ENCODE assay signal across 25 cellular contexts in genomic region chr11:111077938-111078337, GRCh38.
DNase-seq lines count a peak whose midpoint lies in the region; ATAC-seq and TF ChIP-seq lines count a peak whose summit lies in the region.
"Had no signal": no experiment of that assay in that cellular context is flagged by ENCODE, and none has a peak within 500 bp of the region (broad histone marks: within the 10 kb centered on the region; RNA-seq: fewer than 3 reads in every experiment).

No MANE protein-coding gene starts in this region.

- H3K9me3 Mint-ChIP-seq in GM23338 (no peaks in the 10 kb centered on the region), mesothelial cell of epicardium (no peaks in the 10 kb centered on the region)
- H3K9me3 Mint-ChIP-seq: HFFc6 had no signal

- H3K4me3 Mint-ChIP-seq in GM23338 (no peak overlapping the region), mesothelial cell of epicardium (no peak overlapping the region)
- H3K4me3 Mint-ChIP-seq: CD4-positive, CD25-positive, alpha-beta regulatory T cell; HFFc6 had no signal

- no peak overlapping the region for H3K4me2 ChIP-seq in GM23338
- H3K4me2 ChIP-seq: KMS-11 had no signal

- DNase-seq in DMS79 treated with DMSO at 0.1 percent for 48 hours (lab: John Stamatoyannopoulos, UW) (peak; percentile 76), GM23338 (ENCODE audit: low spot score) (no peak), adipocyte (ENCODE audit: low read depth) (peak; percentile 19), foreskin keratinocyte (no peak), mesothelial cell of epicardium (ENCODE audit: low spot score in 2 of 2, unreplicated experiment in 2 of 2) (no peak), SKM-1 (lab: John Stamatoyannopoulos, UW; ENCODE audit: unreplicated experiment) (no peak), ureter (ENCODE audit: low spot score) (no peak)
- DNase-seq: ACHN; AML-193; Calu3; CD4-positive, CD25-positive, alpha-beta regulatory T cell; DMS53; GDM1; HFFc6; MG63; NCI-H1105 treated with DMSO at 0.1 percent for 48 hours; NCI-H187 treated with DMSO at 0.1 percent for 48 hours; NCI-H2171 treated with DMSO at 0.1 percent for 48 hours; NCI-H524; SHP77 had no signal

- TF ChIP-seq CTCF in GM23338 (conservative IDR thresholded peaks at IDR 0.05; ENCODE audit: low read depth in 2 of 2) = no peak
- TF ChIP-seq CTCF in foreskin keratinocyte (conservative IDR thresholded peaks at IDR 0.05) = no peak
- no peak for TF ChIP-seq CTCF in mesothelial cell of epicardium (IDR thresholded peaks at IDR 0.05; ENCODE audit: unreplicated experiment)

- H3K27ac ChIP-seq in GM23338 (ENCODE audit: low read depth) = no peak overlapping the region
- no peak overlapping the region for H3K27ac ChIP-seq in foreskin keratinocyte
- H3K27ac ChIP-seq: KMS-11 had no signal

- ATAC-seq in GM23338 (no peak), foreskin keratinocyte (peak; percentile 50), esophagus mucosa (no peak)
- ATAC-seq: GM12878, HepG2, SK-N-SH treated with all-trans-retinoic acid at 6 μM for 48 hours had no signal

- H3K4me1 ChIP-seq in GM23338 (ENCODE audit: insufficient read depth) = no peaks in the 10 kb centered on the region; the same call in 1 of the 2 replicates
- H3K4me1 ChIP-seq in adipocyte (ENCODE audit: control insufficient read depth, insufficient read depth, low read length) = no peaks in the 10 kb centered on the region
- no peaks in the 10 kb centered on the region for H3K4me1 ChIP-seq in foreskin keratinocyte

- H3F3A ChIP-seq in GM23338 (replicated peaks; ENCODE audit: low read depth) = no peaks in the 10 kb centered on the region

- H3K4me3 ChIP-seq in GM23338 = no peak overlapping the region
- H3K4me3 ChIP-seq in adipocyte (ENCODE audit: low read length) = no peak overlapping the region
- H3K4me3 ChIP-seq: GM12878, MG63 had no signal

- no peaks in the 10 kb centered on the region for H3K27me3 ChIP-seq in GM23338 (ENCODE audit: insufficient read depth)
- no peaks in the 10 kb centered on the region for H3K27me3 ChIP-seq in adipocyte (replicated peaks; ENCODE audit: control insufficient read depth, insufficient read depth, low read length)
- no peaks in the 10 kb centered on the region for H3K27me3 ChIP-seq in foreskin keratinocyte
- H3K27me3 ChIP-seq: MG63 had no signal

- peak overlapping the region; percentile 18; the same call in 1 of the 2 replicates for H2AFZ ChIP-seq in GM23338

- no peaks in the 10 kb centered on the region for H3K9me2 ChIP-seq in GM23338 (ENCODE audit: insufficient read depth)

- H3K79me2 ChIP-seq in GM23338 (replicated peaks; ENCODE audit: insufficient read depth) = no peaks in the 10 kb centered on the region

- H3K4me1 Mint-ChIP-seq in GM23338 (peaks cover 4% of the 10 kb centered on the region; the same call in 1 of the 3 replicates), mesothelial cell of epicardium (peaks cover 9% of the 10 kb centered on the region)
- H3K4me1 Mint-ChIP-seq: CD4-positive, CD25-positive, alpha-beta regulatory T cell had no signal

- H4K20me1 ChIP-seq in GM23338 (replicated peaks; ENCODE audit: insufficient read depth) = no peaks in the 10 kb centered on the region

- H3K36me3 Mint-ChIP-seq in GM23338 (ENCODE audit: low read depth) (no peaks in the 10 kb centered on the region), mesothelial cell of epicardium (no peaks in the 10 kb centered on the region)
- H3K36me3 Mint-ChIP-seq: CD4-positive, CD25-positive, alpha-beta regulatory T cell had no signal

- H3K9ac ChIP-seq in adipocyte (ENCODE audit: low read length) = no peak overlapping the region
- H3K9ac ChIP-seq: KMS-11 had no signal

- H3K27me3 Mint-ChIP-seq in GM23338 (ENCODE audit: insufficient read depth, low read depth, poor library complexity) = peaks cover 8% of the 10 kb centered on the region
- peaks cover 8% of the 10 kb centered on the region for H3K27me3 Mint-ChIP-seq in mesothelial cell of epicardium (ENCODE audit: low read depth)

- no peaks in the 10 kb centered on the region for H3K36me3 ChIP-seq in GM23338 (ENCODE audit: insufficient read depth)
- H3K36me3 ChIP-seq in adipocyte (ENCODE audit: control insufficient read depth, insufficient read depth, low read length, severe bottlenecking) = no peaks in the 10 kb centered on the region
- H3K36me3 ChIP-seq: MG63 had no signal

- no peak overlapping the region for H3K27ac Mint-ChIP-seq in GM23338
- no peak overlapping the region for H3K27ac Mint-ChIP-seq in mesothelial cell of epicardium
- H3K27ac Mint-ChIP-seq: CD4-positive, CD25-positive, alpha-beta regulatory T cell; HFFc6 had no signal

- no peaks in the 10 kb centered on the region for H3K9me3 ChIP-seq in adipocyte (ENCODE audit: control insufficient read depth, low read length)
- H3K9me3 ChIP-seq: MG63 had no signal

TF ChIP-seq in GM23338, 12 proteins besides CTCF, POLR2A, EP300 and RAD21 (continues in another document):
- no peak for TF ChIP-seq EZH2 (IDR thresholded peaks at IDR 0.05; ENCODE audit: low read depth, unreplicated experiment)
- TF ChIP-seq STAT1 (IDR thresholded peaks at IDR 0.05; ENCODE audit: unreplicated experiment) = no peak
- TF ChIP-seq REST (IDR thresholded peaks at IDR 0.05; ENCODE audit: unreplicated experiment) = no peak
- no peak for TF ChIP-seq CREB1 (CRISPR knock-in tag; IDR thresholded peaks at IDR 0.05; ENCODE audit: low read depth)
- TF ChIP-seq ETS1 (IDR thresholded peaks at IDR 0.05) = no peak
- no peak for TF ChIP-seq ZNF331 (CRISPR knock-in tag; IDR thresholded peaks at IDR 0.05; ENCODE audit: low read depth)

Comparison
In these comparisons a context has a peak if more than half of its experiments do, and no peak if none do; other contexts are left out.
1. DNase-seq: peak in DMS79 treated with DMSO at 0.1 percent for 48 hours (single experiment) and adipocyte (single experiment); none in GM23338 (single experiment), foreskin keratinocyte (0 of 2), mesothelial cell of epicardium (0 of 2), SKM-1 (single experiment) and ureter (single experiment).